In the genomic region with DNA sequence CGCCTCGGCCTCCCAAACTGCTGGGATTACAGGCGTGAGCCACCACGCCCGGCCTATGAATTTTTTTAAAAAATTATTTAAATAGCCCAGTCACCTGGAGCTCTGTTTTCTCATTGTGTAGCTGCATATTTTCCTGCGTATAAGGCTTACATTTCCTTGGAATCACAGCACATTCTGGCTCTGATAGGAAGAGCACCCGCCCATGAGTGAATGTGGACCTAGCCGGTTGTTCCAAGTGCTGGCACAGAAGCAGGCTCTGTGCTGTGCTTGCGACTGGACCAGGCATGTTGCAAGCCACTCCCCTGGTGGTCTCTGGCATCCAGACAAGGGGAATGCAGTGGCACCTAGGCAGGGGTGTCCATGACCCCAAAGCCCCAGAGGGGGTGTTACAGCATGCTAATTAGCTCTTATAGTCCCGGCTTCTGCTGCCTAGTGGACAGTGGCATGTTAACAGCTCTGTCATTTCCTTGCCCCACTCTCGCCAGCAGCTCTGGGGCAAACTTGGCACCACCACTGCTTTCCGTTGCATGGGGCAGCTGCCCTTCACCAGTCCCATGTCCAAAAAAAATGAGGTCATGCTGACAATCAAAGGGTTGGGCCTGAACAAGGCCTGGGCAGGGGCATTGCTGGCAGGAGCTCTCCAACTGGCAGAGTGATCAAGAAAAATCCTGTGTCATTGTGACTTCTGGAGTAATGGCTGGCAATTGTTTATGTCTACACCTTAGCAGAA, we compare ENCODE assay signal across 21 cellular contexts. TPM values are rescaled to one million over a fixed set of nuclear protein-coding genes. Genes with fewer than 3 reads are reported as not detected.
DNase-seq lines count a peak whose midpoint lies in the region; ATAC-seq and TF ChIP-seq lines count a peak whose summit lies in the region.
"Had no signal": no experiment of that assay in that cellular context is flagged by ENCODE, and none has a peak within 500 bp of the region (broad histone marks: within the 10 kb centered on the region; RNA-seq: fewer than 3 reads in every experiment).

No MANE protein-coding gene starts in this region.

- H2BK120ac ChIP-seq in trophoblast cell (ENCODE audit: insufficient read depth, low read length, poor library complexity): no peak overlapping the region

- H3K36me3 Mint-ChIP-seq in naive thymus-derived CD4-positive, alpha-beta T cell: peaks cover 0 to 2% (median 0%) of the 10 kb centered on the region in 5 donors

- no peak overlapping the region for H3K9ac ChIP-seq in trophoblast cell (ENCODE audit: low read length)

- no peak for ATAC-seq in naive thymus-derived CD4-positive, alpha-beta T cell
- ATAC-seq: PC-3 had no signal

- H3K36me3 ChIP-seq in left ventricle myocardium inferior: no peaks in the 10 kb centered on the region
- no peaks in the 10 kb centered on the region for H3K36me3 ChIP-seq in trophoblast cell (ENCODE audit: control insufficient read depth in 1 of 2, insufficient read depth in 2 of 2, low read length in 2 of 2)
- H3K36me3 ChIP-seq in naive thymus-derived CD4-positive, alpha-beta T cell (ENCODE audit: control insufficient read depth in 2 of 3, insufficient read depth in 3 of 3, low read length in 3 of 3): no peaks in the 10 kb centered on the region
- H3K36me3 ChIP-seq: BE2C, SJSA1 had no signal

- H4K12ac ChIP-seq in trophoblast cell (ENCODE audit: low read depth, low read length): no peak overlapping the region

- no CpG with 5 or more reads among the region's 12 CpGs for WGBS in trophoblast cell (ENCODE audit: extremely low coverage, insufficient coverage, insufficient read length)

- no peak overlapping the region for H4K91ac ChIP-seq in trophoblast cell (ENCODE audit: low read depth, low read length)

- H2AFZ ChIP-seq in trophoblast cell (ENCODE audit: insufficient read depth, low read length, poor library complexity): no peak overlapping the region

- H3K4me3 ChIP-seq in left ventricle myocardium inferior (no peak overlapping the region), trophoblast cell (ENCODE audit: low read depth, low read length) (no peak overlapping the region)
- H3K4me3 ChIP-seq in naive thymus-derived CD4-positive, alpha-beta T cell (ENCODE audit: low read length): no peak overlapping the region
- H3K4me3 ChIP-seq: SJSA1 had no signal

- H3K9me3 Mint-ChIP-seq in naive thymus-derived CD4-positive, alpha-beta T cell: peaks cover 0 to 26% (median 9%) of the 10 kb centered on the region in 11 donors

- no peak overlapping the region for H3K27ac Mint-ChIP-seq in naive thymus-derived CD4-positive, alpha-beta T cell
- H3K27ac Mint-ChIP-seq: CD4-positive, alpha-beta T cell had no signal

- peak overlapping the region; percentile 30 for H2BK12ac ChIP-seq in trophoblast cell (ENCODE audit: low read length)

- H3K4me1 ChIP-seq in left ventricle myocardium inferior: peaks cover 8% of the 10 kb centered on the region
- peaks cover 11% of the 10 kb centered on the region in 2 experiments for H3K4me1 ChIP-seq in trophoblast cell (ENCODE audit: control insufficient read depth in 1 of 2, insufficient read depth in 2 of 2, low read length in 2 of 2)
- H3K4me1 ChIP-seq in naive thymus-derived CD4-positive, alpha-beta T cell (ENCODE audit: control insufficient read depth in 2 of 2, insufficient read depth in 2 of 2, low read length in 2 of 2): no peaks in the 10 kb centered on the region
- H3K4me1 ChIP-seq: BE2C, SJSA1 had no signal

- peak; percentile 19 for TF ChIP-seq CTCF in left ventricle myocardium inferior (IDR thresholded peaks at IDR 0.05; ENCODE audit: borderline replicate concordance)

- no peak overlapping the region for H2BK5ac ChIP-seq in trophoblast cell (ENCODE audit: low read depth, low read length, poor library complexity)

- H3K27me3 ChIP-seq in left ventricle myocardium inferior (ENCODE audit: low read depth): no peaks in the 10 kb centered on the region
- H3K27me3 ChIP-seq in trophoblast cell (ENCODE audit: insufficient read depth, low read length): no peaks in the 10 kb centered on the region
- no peaks in the 10 kb centered on the region for H3K27me3 ChIP-seq in naive thymus-derived CD4-positive, alpha-beta T cell (ENCODE audit: control insufficient read depth in 2 of 2, insufficient read depth in 2 of 2, low read length in 2 of 2)
- H3K27me3 ChIP-seq: BE2C had no signal

- H3K9me3 ChIP-seq in left ventricle myocardium inferior (replicated peaks) (no peaks in the 10 kb centered on the region), trophoblast cell (ENCODE audit: insufficient read depth, low read depth, low read length) (peaks cover 9% of the 10 kb centered on the region)
- H3K9me3 ChIP-seq in naive thymus-derived CD4-positive, alpha-beta T cell (ENCODE audit: control insufficient read depth in 2 of 3, low read length in 3 of 3): no peaks in the 10 kb centered on the region
- H3K9me3 ChIP-seq: BE2C, SJSA1 had no signal

- H3K18ac ChIP-seq in trophoblast cell (ENCODE audit: low read length): no peak overlapping the region

- no peak overlapping the region for H3K14ac ChIP-seq in trophoblast cell (ENCODE audit: low read length)

- intact Hi-C loops in left ventricle myocardium inferior (cut with micrococcal nuclease): no loop called here
- intact Hi-C loops in naive thymus-derived CD4-positive, alpha-beta T cell (cut with micrococcal nuclease): no loop called here

- CTCF ChIA-PET in naive thymus-derived CD4-positive, alpha-beta T cell (lab: Charles Lee): interaction anchor here (0.7 kb wide), 1 partner anchor 1415 kb away, joined by 4 read pairs; no protein-coding TSS in a partner anchor

- POLR2A ChIA-PET in naive thymus-derived CD4-positive, alpha-beta T cell (lab: Charles Lee): no interaction called here

- no peak overlapping the region for H3K4me3 Mint-ChIP-seq in naive thymus-derived CD4-positive, alpha-beta T cell
- H3K4me3 Mint-ChIP-seq: CD4-positive, alpha-beta T cell had no signal

- H3K27me3 Mint-ChIP-seq in naive thymus-derived CD4-positive, alpha-beta T cell: peaks cover 0 to 9% (median 5%) of the 10 kb centered on the region in 5 donors

- no peak overlapping the region for H3K4me2 ChIP-seq in trophoblast cell (ENCODE audit: low read length)

- no peak overlapping the region for H4K8ac ChIP-seq in trophoblast cell (ENCODE audit: low read depth, low read length)

- no peak overlapping the region for H2AK5ac ChIP-seq in trophoblast cell (ENCODE audit: low read length)

- H3K23ac ChIP-seq in trophoblast cell (ENCODE audit: low read length): no peak overlapping the region

- no peak overlapping the region for H3K4ac ChIP-seq in trophoblast cell (ENCODE audit: low read depth, low read length)

- peak overlapping the region; percentile 41 for H3K27ac ChIP-seq in left ventricle myocardium inferior (replicated peaks)
- no peak overlapping the region for H3K27ac ChIP-seq in trophoblast cell (ENCODE audit: low read depth, low read length)
- no peak overlapping the region for H3K27ac ChIP-seq in naive thymus-derived CD4-positive, alpha-beta T cell (ENCODE audit: low read depth, low read length)
- H3K27ac ChIP-seq: HL-60, RWPE1, SJSA1 had no signal

- no peaks in the 10 kb centered on the region for H3K79me2 ChIP-seq in trophoblast cell (ENCODE audit: control insufficient read depth, insufficient read depth, low read length, poor library complexity)

- H3K79me1 ChIP-seq in trophoblast cell (ENCODE audit: low read length): peaks cover 12% of the 10 kb centered on the region

- DNase-seq in DMS 273 (lab: John Stamatoyannopoulos, UW; ENCODE audit: unreplicated experiment) (peak; percentile 63), NCI-H446 (lab: John Stamatoyannopoulos, UW) (peak; percentile 94 to 96), left ventricle myocardium inferior (peak; percentile 27), trophoblast cell (peak in 1 of 2 donors; percentile 51), 8988T (no peak), COLO668 (lab: John Stamatoyannopoulos, UW; ENCODE audit: unreplicated experiment) (no peak)
- DNase-seq in naive thymus-derived CD4-positive, alpha-beta T cell: no peak
- DNase-seq: ACHN; BE2C; CD4-positive, alpha-beta T cell; DND-41; GDM1; HCEC 1CT; NCI-H187; NCI-H748 treated with DMSO at 0.1 percent for 48 hours; PC-3 had no signal

- H3K4me1 Mint-ChIP-seq in naive thymus-derived CD4-positive, alpha-beta T cell: no peaks in the 10 kb centered on the region

RNA-seq across cellular contexts. Expression of a gene that starts 5.2 kb away (rescaled TPM):
- not detected for total RNA-seq in left ventricle myocardium inferior
- polyA plus RNA-seq in trophoblast cell (2013): 148 and 161 TPM in 2 replicates
- not detected for total RNA-seq in naive thymus-derived CD4-positive, alpha-beta T cell
- polyA plus RNA-seq in naive thymus-derived CD4-positive, alpha-beta T cell: not detected
- total RNA-seq: CD4-positive, alpha-beta T cell; LHCN-M2; NCI-H460; PC-3; SJSA1 had no signal

Comparison
In these comparisons a context has a peak if more than half of its experiments do, and no peak if none do; other contexts are left out.
1. DNase-seq: peak in DMS 273 (single experiment), NCI-H446 (2 of 2) and left ventricle myocardium inferior (single experiment); none in 8988T (single experiment), naive thymus-derived CD4-positive, alpha-beta T cell (0 of 9) and COLO668 (single experiment).